In genomic region chr1:117240547-117240946, GRCh38 we compare ENCODE assay signal across 15 cellular contexts.
DNase-seq lines count a peak whose midpoint lies in the region; TF ChIP-seq lines count a peak whose summit lies in the region.
"Had no signal": no experiment of that assay in that cellular context is flagged by ENCODE, and none has a peak within 500 bp of the region (broad histone marks: within the 10 kb centered on the region; RNA-seq: fewer than 3 reads in every experiment).

No MANE protein-coding gene starts in this region.

- no peak for TF ChIP-seq CTCF in HEK293 (tag by site-specific recombination; IDR thresholded peaks at IDR 0.05)

- H3K27me3 ChIP-seq in adipocyte (replicated peaks; ENCODE audit: control insufficient read depth, insufficient read depth, low read length): peaks cover 7% of the 10 kb centered on the region
- no peaks in the 10 kb centered on the region for H3K27me3 ChIP-seq in iPS-20b (ENCODE audit: insufficient read depth, low read length)

- peaks cover 37% of the 10 kb centered on the region for H3K27me3 Mint-ChIP-seq in activated T-cell treated with anti-CD3 and anti-CD28 coated beads, Interleukin-2, amount 50 U/mL, for 24 hours

- no peaks in the 10 kb centered on the region for H3K9me3 ChIP-seq in HEK293 (ENCODE audit: control insufficient read depth, insufficient read depth, low read depth, low read length)
- no peaks in the 10 kb centered on the region for H3K9me3 ChIP-seq in adipocyte (ENCODE audit: control insufficient read depth, low read length)
- no peaks in the 10 kb centered on the region for H3K9me3 ChIP-seq in iPS-20b (ENCODE audit: insufficient read depth, low read depth, low read length)
- H3K9me3 ChIP-seq: Caco-2 had no signal

- POLR2A ChIA-PET in HEK293 (lab: Yijun Ruan, JAX): no interaction called here

- H3K9ac ChIP-seq in adipocyte (ENCODE audit: low read length) (no peak overlapping the region), iPS-20b (ENCODE audit: low read depth, low read length) (no peak overlapping the region)

- no peak overlapping the region for H3K4me3 Mint-ChIP-seq in activated T-cell treated with anti-CD3 and anti-CD28 coated beads, Interleukin-2, amount 50 U/mL, for 24 hours
- H3K4me3 Mint-ChIP-seq: CD4-positive, alpha-beta T cell; GM23338 had no signal

- H3K27ac ChIP-seq in HEK293 (ENCODE audit: extremely low read depth, low read depth, low read length) (no peak overlapping the region), iPS-20b (ENCODE audit: low read length) (peak overlapping the region; percentile 92)
- H3K27ac ChIP-seq: C4-2B had no signal

- H3K4me3 ChIP-seq in HEK293 (ENCODE audit: low read depth, low read length) (no peak overlapping the region), adipocyte (ENCODE audit: low read length) (no peak overlapping the region), iPS-20b (ENCODE audit: low read length) (no peak overlapping the region)
- H3K4me3 ChIP-seq: GM23338 had no signal

- DNase-seq in adipocyte (ENCODE audit: low read depth): peak; percentile 10
- no peak for DNase-seq in AG08395 (ENCODE audit: low spot score)
- DNase-seq in activated T-cell treated with anti-CD3 and anti-CD28 coated beads, Interleukin-2, amount 50 U/mL, for 24 hours: no peak
- no peak for DNase-seq in SIG-M5 (lab: John Stamatoyannopoulos, UW)
- no peak for DNase-seq in globus pallidus (ENCODE audit: low spot score)
- DNase-seq: ACHN; AML-193; Caco-2; CD4-positive, alpha-beta T cell; GDM1; H7 had no signal

- no peaks in the 10 kb centered on the region for H3K36me3 Mint-ChIP-seq in activated T-cell treated with anti-CD3 and anti-CD28 coated beads, Interleukin-2, amount 50 U/mL, for 24 hours (ENCODE audit: low read depth)

- H3K36me3 ChIP-seq in HEK293 (ENCODE audit: control insufficient read depth in 2 of 2, insufficient read depth in 1 of 2, low read length in 2 of 2) (no peaks in the 10 kb centered on the region), adipocyte (ENCODE audit: control insufficient read depth, insufficient read depth, low read length, severe bottlenecking) (no peaks in the 10 kb centered on the region), iPS-20b (ENCODE audit: insufficient read depth, low read depth, low read length) (no peaks in the 10 kb centered on the region)

- H3K4me1 Mint-ChIP-seq in activated T-cell treated with anti-CD3 and anti-CD28 coated beads, Interleukin-2, amount 50 U/mL, for 24 hours (ENCODE audit: low read depth): no peaks in the 10 kb centered on the region

- H3K9me3 Mint-ChIP-seq in activated T-cell treated with anti-CD3 and anti-CD28 coated beads, Interleukin-2, amount 50 U/mL, for 24 hours: no peaks in the 10 kb centered on the region
- H3K9me3 Mint-ChIP-seq: CD4-positive, alpha-beta T cell; GM23338 had no signal

- no peaks in the 10 kb centered on the region for H3K4me1 ChIP-seq in HEK293 (ENCODE audit: control insufficient read depth, insufficient read depth, low read length)
- H3K4me1 ChIP-seq in adipocyte (ENCODE audit: control insufficient read depth, insufficient read depth, low read length): peaks cover 18% of the 10 kb centered on the region
- H3K4me1 ChIP-seq in iPS-20b (ENCODE audit: insufficient read depth, low read length): peaks cover 11% of the 10 kb centered on the region; the same call in 1 of the 2 replicates
- H3K4me1 ChIP-seq: Caco-2 had no signal

- H3K27ac Mint-ChIP-seq in activated T-cell treated with anti-CD3 and anti-CD28 coated beads, Interleukin-2, amount 50 U/mL, for 24 hours: no peak overlapping the region
- H3K27ac Mint-ChIP-seq: CD4-positive, alpha-beta T cell; GM23338 had no signal

- CTCF ChIA-PET in HEK293 (lab: Yijun Ruan, JAX): interaction anchor here (0.7 kb wide), 1 partner anchor 172 kb away, joined by 3 read pairs; no protein-coding TSS in a partner anchor

TF ChIP-seq in HEK293, 187 proteins besides CTCF, POLR2A, EP300 and RAD21:
- TF ChIP-seq ATF2 (tag by site-specific recombination; IDR thresholded peaks at IDR 0.05; ENCODE audit: low read depth) (0 out of 2 replicates have a peak, but pooled peaks have one; percentile 20), ZSCAN16 (tag by site-specific recombination; IDR thresholded peaks at IDR 0.05) (no peak)
